ENCODE assay signal across 9 cellular contexts in genomic region chr4:185265942-185266341, GRCh38. TPM values are rescaled to one million over a fixed set of nuclear protein-coding genes. Genes with fewer than 3 reads are reported as not detected.
DNase-seq lines count a peak whose midpoint lies in the region; ATAC-seq and TF ChIP-seq lines count a peak whose summit lies in the region.
"Had no signal": no experiment of that assay in that cellular context is flagged by ENCODE, and none has a peak within 500 bp of the region (broad histone marks: within the 10 kb centered on the region; RNA-seq: fewer than 3 reads in every experiment).

No MANE protein-coding gene starts in this region.

- CTCF ChIA-PET in T-cell (lab: Charles Lee), result interaction anchor here in 1 of 2 donors (0.7 to 2.0 kb wide), 3 partner anchors 10 to 82 kb away, joined by 3 to 9 read pairs (median 4); no protein-coding TSS in a partner anchor

- H3K4me3 Mint-ChIP-seq in T-cell, result no peak overlapping the region

- H3K9me3 ChIP-seq in WERI-Rb-1 (ENCODE audit: severe bottlenecking) (no peaks in the 10 kb centered on the region), esophagus muscularis mucosa (no peaks in the 10 kb centered on the region)

- no peaks in the 10 kb centered on the region for H3K4me1 ChIP-seq in esophagus muscularis mucosa
- H3K4me1 ChIP-seq: parathyroid adenoma had no signal

- H3K27ac ChIP-seq in WERI-Rb-1 (no peak overlapping the region), esophagus muscularis mucosa (replicated peaks in 1 of 4) (no peak overlapping the region)
- H3K27ac ChIP-seq: parathyroid adenoma had no signal

- H3K27ac Mint-ChIP-seq in T-cell, result no peak overlapping the region

- no peak for TF ChIP-seq EP300 in esophagus muscularis mucosa (IDR thresholded peaks at IDR 0.05)

- 62% methylated on average over 1 of the region's 1 CpG for WGBS in esophagus muscularis mucosa

- no peaks in the 10 kb centered on the region for H3K36me3 ChIP-seq in WERI-Rb-1
- H3K36me3 ChIP-seq in esophagus muscularis mucosa, result peaks cover 0 to 30% (median 19%) of the 10 kb centered on the region in 4 donors

- H3K36me3 Mint-ChIP-seq in T-cell, result peaks cover 37% of the 10 kb centered on the region

- in situ Hi-C loops in GM13976 (cut with MboI; ENCODE audit: low sequenced_read_pairs, unreplicated experiment), result no loop called here

- H3K4me1 Mint-ChIP-seq in T-cell, result peaks cover 15 to 36% (median 25%) of the 10 kb centered on the region in 3 donors

- no peaks in the 10 kb centered on the region for H3K27me3 ChIP-seq in WERI-Rb-1 (ENCODE audit: insufficient read depth, low read depth, severe bottlenecking)
- H3K27me3 ChIP-seq in esophagus muscularis mucosa, result no peaks in the 10 kb centered on the region

- peak; percentile 71 for DNase-seq in A172 (ENCODE audit: low spot score)
- no peak for DNase-seq in T-cell
- DNase-seq in WERI-Rb-1, result no peak
- no peak for DNase-seq in GM13976 (ENCODE audit: low spot score)
- no peak for DNase-seq in esophagus muscularis mucosa (ENCODE audit: extremely low spot score)
- no peak for DNase-seq in AG08396 (ENCODE audit: low spot score)

- no peaks in the 10 kb centered on the region for H3K27me3 Mint-ChIP-seq in T-cell

- ATAC-seq in GM19023 (IDR thresholded peaks at IDR 0.05; ENCODE audit: unreplicated experiment) (peak; percentile 74), HG03135 (IDR thresholded peaks at IDR 0.05; ENCODE audit: unreplicated experiment) (peak; percentile 66), T-cell (replicated peaks in 1 of 4) (peak in 3 of 4 experiments; percentile 43 to 89 (median 54))

- no peaks in the 10 kb centered on the region for H3K9me3 Mint-ChIP-seq in T-cell

- TF ChIP-seq POLR2A in esophagus muscularis mucosa (IDR thresholded peaks at IDR 0.05; ENCODE audit: low read depth), result no peak

- TF ChIP-seq CTCF in WERI-Rb-1 (IDR thresholded peaks at IDR 0.05; ENCODE audit: low read depth, low read length) (no peak), GM13976 (IDR thresholded peaks at IDR 0.05; ENCODE audit: borderline replicate concordance, control extremely low read depth, extremely low read depth, insufficient read depth, missing control alignments) (no peak), esophagus muscularis mucosa (IDR thresholded peaks at IDR 0.05) (no peak)

- intact Hi-C loops in esophagus muscularis mucosa (cut with DNase I), result no loop called here

- no peak overlapping the region for H3K4me3 ChIP-seq in WERI-Rb-1 (ENCODE audit: low read depth, low read length)
- no peak overlapping the region for H3K4me3 ChIP-seq in esophagus muscularis mucosa

- POLR2A ChIA-PET in T-cell (lab: Charles Lee), result interaction anchor here (0.5 to 1.8 kb wide), 3 partner anchors 12 to 54 kb away, joined by 3 to 5 read pairs (median 4); no protein-coding TSS in a partner anchor

RNA-seq across cellular contexts. Expression of gene SNX25, which starts 56.5 kb away (rescaled TPM):
- total RNA-seq in A172 (2014; rRNA removed; shearing (Covaris generic)), result 43.6 and 63.1 TPM in 2 replicates
- total RNA-seq in T-cell, result 10 to 100 TPM; 14.0 to 19.3 (median 16.4) TPM
- 10 to 100 TPM; 19.9 to 23.8 (median 21.5) TPM for total RNA-seq in esophagus muscularis mucosa
